In genomic region chr2:20212871-20213503, GRCh38 we compare ENCODE assay signal across 10 cellular contexts. TPM values are rescaled to one million over a fixed set of nuclear protein-coding genes. Genes with fewer than 3 reads are reported as not detected.
DNase-seq lines count a peak whose midpoint lies in the region; ATAC-seq and TF ChIP-seq lines count a peak whose summit lies in the region.
"Had no signal": no experiment of that assay in that cellular context is flagged by ENCODE, and none has a peak within 500 bp of the region (broad histone marks: within the 10 kb centered on the region; RNA-seq: fewer than 3 reads in every experiment).

No MANE protein-coding gene starts in this region.

- H3K4me1 ChIP-seq in KMS-11 (ENCODE audit: low read depth, poor library complexity, severe bottlenecking) (peaks cover 64% of the 10 kb centered on the region), adrenal gland (replicated peaks in 1 of 2) (peaks cover 16 to 32% of the 10 kb centered on the region in 2 donors), left lung (peaks cover 7 to 11% of the 10 kb centered on the region in 2 donors), stomach (peaks cover 24 to 91% (median 66%) of the 10 kb centered on the region in 4 donors)

- H3K36me3 ChIP-seq in KMS-11 (ENCODE audit: insufficient read depth) (no peaks in the 10 kb centered on the region), adrenal gland (replicated peaks in 1 of 2) (no peaks in the 10 kb centered on the region), left lung (no peaks in the 10 kb centered on the region), stomach (no peaks in the 10 kb centered on the region)
- H3K36me3 ChIP-seq: brain microvascular endothelial cell had no signal

- H3K27me3 ChIP-seq in KMS-11 (ENCODE audit: insufficient read depth, low read depth) (no peaks in the 10 kb centered on the region), adrenal gland (no peaks in the 10 kb centered on the region), left lung (no peaks in the 10 kb centered on the region), stomach (no peaks in the 10 kb centered on the region)
- H3K27me3 ChIP-seq: brain microvascular endothelial cell had no signal

- H3K27ac ChIP-seq in KMS-11 (no peak overlapping the region), adrenal gland (peak overlapping the region; percentile 1 to 88 (median 41)), left lung (peak overlapping the region; percentile 6 to 59), stomach (peak overlapping the region; percentile 58 to 92 (median 77))
- H3K27ac ChIP-seq: brain microvascular endothelial cell had no signal

- no peak for TF ChIP-seq POLR2A in adrenal gland (IDR thresholded peaks at IDR 0.05)
- no peak for TF ChIP-seq POLR2A in stomach (IDR thresholded peaks at IDR 0.05)

- H3K4me2 ChIP-seq in KMS-11 = peak overlapping the region; percentile 61

- TF ChIP-seq EP300 in stomach (IDR thresholded peaks at IDR 0.05) = no peak

- DNase-seq in adrenal gland = peak in 6 of 7 donors; percentile 39 to 65 (median 58)
- peak; percentile 70 to 87 for DNase-seq in left lung
- DNase-seq in stomach = peak; percentile 89
- no peak for DNase-seq in activated CD4-positive, alpha-beta T cell treated with anti-CD3 and anti-CD28 coated beads, Interleukin-2, amount 50 U/mL, for 4 hours
- DNase-seq in KBM-7 = no peak
- no peak for DNase-seq in NOMO-1 treated with DMSO at 0.1 percent for 48 hours (lab: John Stamatoyannopoulos, UW; ENCODE audit: unreplicated experiment)
- DNase-seq: naive thymus-derived CD4-positive, alpha-beta T cell had no signal

- no peaks in the 10 kb centered on the region for H4K20me1 ChIP-seq in KMS-11 (ENCODE audit: insufficient read depth)

- ATAC-seq in left lung (peak; percentile 72), HG02852 (IDR thresholded peaks at IDR 0.05; ENCODE audit: unreplicated experiment) (no peak)
- ATAC-seq: naive thymus-derived CD4-positive, alpha-beta T cell had no signal

- in situ Hi-C loops in KBM-7 (cut with MboI; ENCODE audit: low pct_unique_long_range_greater_than_20kb, low sequenced_read_pairs) = no loop called here

- no peak for TF ChIP-seq CTCF in KMS-11 (conservative IDR thresholded peaks at IDR 0.05; ENCODE audit: low read depth, low read length)
- TF ChIP-seq CTCF in adrenal gland (IDR thresholded peaks at IDR 0.05) = no peak
- TF ChIP-seq CTCF in left lung (IDR thresholded peaks at IDR 0.05) = no peak
- no peak for TF ChIP-seq CTCF in stomach (IDR thresholded peaks at IDR 0.05)

- H3K9me3 ChIP-seq in adrenal gland (replicated peaks in 1 of 3) (no peaks in the 10 kb centered on the region), left lung (no peaks in the 10 kb centered on the region), stomach (no peaks in the 10 kb centered on the region)

- no peak overlapping the region for H2AFZ ChIP-seq in KMS-11 (ENCODE audit: low read depth)

- intact Hi-C loops in adrenal gland (cut with DNase I) (no loop called here), left lung (cut with DNase I) (no loop called here), stomach (cut with DNase I; ENCODE audit: low total_unique reads) (no loop called here)

- H3K9ac ChIP-seq in KMS-11 = no peak overlapping the region

- no peaks in the 10 kb centered on the region for H3K79me2 ChIP-seq in KMS-11 (ENCODE audit: insufficient read depth, low read depth)

- 33 to 67% (median 44%) methylated on average over 1 to 16 of the region's 16 CpGs for WGBS in adrenal gland, 4 donors
- WGBS in stomach, 5 donors = 28 to 55% (median 29%) methylated on average over 11 to 16 of the region's 16 CpGs

- no peak overlapping the region for H3K4me3 ChIP-seq in KMS-11 (IDR thresholded peaks at IDR 0.05; ENCODE audit: insufficient read depth, low read depth, low read length)
- H3K4me3 ChIP-seq in adrenal gland = no peak overlapping the region
- no peak overlapping the region for H3K4me3 ChIP-seq in left lung
- no peak overlapping the region for H3K4me3 ChIP-seq in stomach

RNA-seq across cellular contexts. Expression of gene SDC1, which starts 11.9 kb away (rescaled TPM):
- total RNA-seq in adrenal gland = 10 to 100 TPM in 5 of 8 donors, 1 to 10 TPM in 3; 3.1 to 74.2 (median 24.4) TPM
- 10 to 100 TPM in 1 of 3 donors, 1 to 10 TPM in 2; 6.7 to 19.2 (median 6.7) TPM for polyA plus RNA-seq in adrenal gland
- 100 to 1,000 TPM; 127 to 278 TPM for total RNA-seq in left lung
- total RNA-seq in stomach = 100 to 1,000 TPM in 1 of 5 donors, 10 to 100 TPM in 4; 21.0 to 140 (median 57.5) TPM
- 10 to 100 TPM; 16.0 to 82.9 (median 32.5) TPM for polyA plus RNA-seq in stomach
- polyA plus RNA-seq: naive thymus-derived CD4-positive, alpha-beta T cell had no signal

Comparison
In these comparisons a context has a peak if more than half of its experiments do, and no peak if none do; other contexts are left out.
1. DNase-seq: peak in adrenal gland (6 of 7), left lung (2 of 2) and stomach (single experiment); none in activated CD4-positive, alpha-beta T cell treated with anti-CD3 and anti-CD28 coated beads, Interleukin-2, amount 50 U/mL, for 4 hours (0 of 2), KBM-7 (single experiment) and NOMO-1 treated with DMSO at 0.1 percent for 48 hours (single experiment).